In genomic region chr18:11899063-11899462, GRCh38 we compare ENCODE assay signal across 14 cellular contexts. TPM values are rescaled to one million over a fixed set of nuclear protein-coding genes. Genes with fewer than 3 reads are reported as not detected.
DNase-seq lines count a peak whose midpoint lies in the region; ATAC-seq and TF ChIP-seq lines count a peak whose summit lies in the region.
"Had no signal": no experiment of that assay in that cellular context is flagged by ENCODE, and none has a peak within 500 bp of the region (broad histone marks: within the 10 kb centered on the region; RNA-seq: fewer than 3 reads in every experiment).

No MANE protein-coding gene starts in this region.

- peaks cover 6% of the 10 kb centered on the region for H3K4me1 Mint-ChIP-seq in T-helper 17 cell
- H3K4me1 Mint-ChIP-seq in CD8-positive, alpha-beta T cell (ENCODE audit: low read depth), result peaks cover 7% of the 10 kb centered on the region

- H3K9me3 Mint-ChIP-seq in CD8-positive, alpha-beta T cell, result no peaks in the 10 kb centered on the region
- H3K9me3 Mint-ChIP-seq: CD14-positive monocyte; CD4-positive, alpha-beta memory T cell; GM23338 had no signal

- peak overlapping the region; percentile 56 for H3K27ac ChIP-seq in neutrophil
- no peak overlapping the region for H3K27ac ChIP-seq in CD8-positive, alpha-beta T cell (ENCODE audit: low read depth, low read length)
- no peak overlapping the region for H3K27ac ChIP-seq in WERI-Rb-1
- no peak overlapping the region for H3K27ac ChIP-seq in transverse colon
- H3K27ac ChIP-seq: BLaER1 had no signal

- H3K4me1 ChIP-seq in neutrophil (ENCODE audit: control insufficient read depth in 1 of 2, insufficient read depth in 1 of 2, low read depth in 1 of 2, low read length in 1 of 2) (peaks cover 19 to 23% of the 10 kb centered on the region in 2 experiments), transverse colon (no peaks in the 10 kb centered on the region)
- no peaks in the 10 kb centered on the region for H3K4me1 ChIP-seq in CD8-positive, alpha-beta T cell (ENCODE audit: insufficient read depth, low read length)

- H3K27me3 ChIP-seq in neutrophil (no peaks in the 10 kb centered on the region), WERI-Rb-1 (ENCODE audit: insufficient read depth, low read depth, severe bottlenecking) (no peaks in the 10 kb centered on the region), transverse colon (no peaks in the 10 kb centered on the region)
- H3K27me3 ChIP-seq in CD8-positive, alpha-beta T cell (ENCODE audit: insufficient read depth, low read length), result no peaks in the 10 kb centered on the region
- H3K27me3 ChIP-seq: BLaER1 had no signal

- 92 to 94% methylated on average over 2 to 3 of the region's 3 CpGs for WGBS in transverse colon (ENCODE audit: low coverage in 1 of 2), 2 donors

- no peak overlapping the region for H3K4me3 ChIP-seq in neutrophil (ENCODE audit: low read depth in 1 of 2, low read length in 1 of 2)
- no peak overlapping the region for H3K4me3 ChIP-seq in CD8-positive, alpha-beta T cell (ENCODE audit: low read depth, low read length)
- H3K4me3 ChIP-seq in WERI-Rb-1 (ENCODE audit: low read depth, low read length), result no peak overlapping the region
- no peak overlapping the region for H3K4me3 ChIP-seq in transverse colon
- H3K4me3 ChIP-seq: BLaER1, GM23338 had no signal

- in situ Hi-C loops in transverse colon (cut with MboI; ENCODE audit: low pct_ligation_motif_present in 1 of 4, low pct_unique_long_range_greater_than_20kb in 1 of 4, low sequenced_read_pairs in 3 of 4), result no loop called here

- no peak overlapping the region for H3K4me3 Mint-ChIP-seq in T-helper 17 cell
- H3K4me3 Mint-ChIP-seq in CD8-positive, alpha-beta T cell, result no peak overlapping the region
- H3K4me3 Mint-ChIP-seq: CD14-positive monocyte; CD4-positive, alpha-beta memory T cell; GM23338 had no signal

- POLR2A ChIA-PET in CD8-positive, alpha-beta T cell (lab: Charles Lee), result no interaction called here

- intact Hi-C loops in CD8-positive, alpha-beta T cell (cut with DNase I, micrococcal nuclease), result no loop called here
- intact Hi-C loops in transverse colon (cut with DNase I; ENCODE audit: low total_unique reads), result no loop called here

- CTCF ChIA-PET in CD8-positive, alpha-beta T cell (lab: Charles Lee), result no interaction called here

- peak overlapping the region; percentile 21 for H3K27ac Mint-ChIP-seq in T-helper 17 cell
- no peak overlapping the region for H3K27ac Mint-ChIP-seq in CD8-positive, alpha-beta T cell
- H3K27ac Mint-ChIP-seq: GM23338 had no signal

- TF ChIP-seq EP300 in transverse colon (IDR thresholded peaks at IDR 0.05; ENCODE audit: low read depth), result no peak

- H3K27me3 Mint-ChIP-seq in T-helper 17 cell, result no peaks in the 10 kb centered on the region
- H3K27me3 Mint-ChIP-seq in CD8-positive, alpha-beta T cell (ENCODE audit: low read depth), result no peaks in the 10 kb centered on the region
- H3K27me3 Mint-ChIP-seq: CD4-positive, alpha-beta memory T cell had no signal

- no peak for TF ChIP-seq CTCF in neutrophil (IDR thresholded peaks at IDR 0.05)
- no peak for TF ChIP-seq CTCF in CD8-positive, alpha-beta T cell (IDR thresholded peaks at IDR 0.05)
- TF ChIP-seq CTCF in WERI-Rb-1 (IDR thresholded peaks at IDR 0.05; ENCODE audit: low read depth, low read length), result no peak
- TF ChIP-seq CTCF in transverse colon (IDR thresholded peaks at IDR 0.05), result no peak

- H3K36me3 ChIP-seq in neutrophil (peaks cover 90% of the 10 kb centered on the region), WERI-Rb-1 (peaks cover 7% of the 10 kb centered on the region), transverse colon (peaks cover 0 to 18% (median 3%) of the 10 kb centered on the region in 4 donors)
- H3K36me3 ChIP-seq in CD8-positive, alpha-beta T cell (ENCODE audit: insufficient read depth, low read length), result peaks cover 5% of the 10 kb centered on the region

- no peak for ATAC-seq in T-helper 17 cell
- ATAC-seq in CD8-positive, alpha-beta T cell, result no peak
- ATAC-seq: GM23338 had no signal

- no peaks in the 10 kb centered on the region for H3K9me3 ChIP-seq in T-helper 17 cell (ENCODE audit: control insufficient read depth, low read length, poor library complexity, severe bottlenecking)
- H3K9me3 ChIP-seq in neutrophil, result no peaks in the 10 kb centered on the region
- H3K9me3 ChIP-seq in CD8-positive, alpha-beta T cell (ENCODE audit: low read length), result no peaks in the 10 kb centered on the region
- no peaks in the 10 kb centered on the region for H3K9me3 ChIP-seq in WERI-Rb-1 (ENCODE audit: severe bottlenecking)
- H3K9me3 ChIP-seq in transverse colon, result no peaks in the 10 kb centered on the region
- H3K9me3 ChIP-seq: BLaER1 had no signal

- H3K36me3 Mint-ChIP-seq in T-helper 17 cell (ENCODE audit: low read depth), result peaks cover 5% of the 10 kb centered on the region
- H3K36me3 Mint-ChIP-seq in CD8-positive, alpha-beta T cell, result peaks cover 67% of the 10 kb centered on the region

- DNase-seq in AML-193 (lab: John Stamatoyannopoulos, UW), result peak; percentile 14 to 30
- peak; percentile 46 for DNase-seq in GF-D8 (lab: John Stamatoyannopoulos, UW)
- no peak for DNase-seq in T-helper 17 cell
- DNase-seq in CD8-positive, alpha-beta T cell, result no peak
- DNase-seq in WERI-Rb-1, result no peak
- no peak for DNase-seq in transverse colon
- DNase-seq: Calu3; CD4-positive, alpha-beta memory T cell; DMS 273 treated with DMSO at 0.1 percent for 48 hours; HCEC 1CT had no signal

- no peak for TF ChIP-seq POLR2A in transverse colon (IDR thresholded peaks at IDR 0.05)

RNA-seq across cellular contexts. Expression of gene MPPE1, which starts 9.1 kb away (rescaled TPM):
- total RNA-seq in T-helper 17 cell (10 to 100 TPM; 72.9 to 79.3 TPM), transverse colon (10 to 100 TPM; 24.7 to 83.4 (median 55.8) TPM)
- 10 to 100 TPM; 44.0 to 55.1 TPM for total RNA-seq in CD8-positive, alpha-beta T cell

RNA-seq across cellular contexts. Expression of gene CHMP1B, which starts 47.9 kb away (rescaled TPM):
- total RNA-seq in T-helper 17 cell (10 to 100 TPM; 81.4 to 98.5 TPM), transverse colon (10 to 100 TPM; 39.0 to 82.1 (median 62.2) TPM)
- total RNA-seq in CD8-positive, alpha-beta T cell, result 10 to 100 TPM; 71.2 to 74.2 TPM

Comparison
In these comparisons a context has a peak if more than half of its experiments do, and no peak if none do; other contexts are left out.
1. DNase-seq: peak in AML-193 (2 of 2) and GF-D8 (single experiment); none in T-helper 17 cell (0 of 3), CD8-positive, alpha-beta T cell (0 of 7), WERI-Rb-1 (single experiment) and transverse colon (single experiment).